Comparison of ENCODE assay signal across 14 cellular contexts in genomic region chr1:214581785-214582184, GRCh38. TPM values are rescaled to one million over a fixed set of nuclear protein-coding genes. Genes with fewer than 3 reads are reported as not detected.
A peak's percentile ranks its signal among the peaks of the same experiment; 100 is the strongest.
DNase-seq lines count a peak whose midpoint lies in the region.
"Had no signal": no experiment of that assay in that cellular context is flagged by ENCODE, and none has a peak within 500 bp of the region (broad histone marks: within the 10 kb centered on the region; RNA-seq: fewer than 3 reads in every experiment).

No MANE protein-coding gene starts in this region.

- no peaks in the 10 kb centered on the region for H3K9me3 ChIP-seq in Karpas-422 (ENCODE audit: low read length)

- no peaks in the 10 kb centered on the region for H3K9me2 ChIP-seq in Karpas-422 (replicated peaks; ENCODE audit: insufficient read depth, low read length)

- H3K27me3 ChIP-seq in Karpas-422 (ENCODE audit: low read length): no peaks in the 10 kb centered on the region
- H3K27me3 ChIP-seq: hepatocyte, neural progenitor cell had no signal

- no peak overlapping the region for H3K27ac ChIP-seq in Karpas-422 (ENCODE audit: low read length)
- H3K27ac ChIP-seq: hepatocyte, neural progenitor cell had no signal

- no peak overlapping the region for H3K9ac ChIP-seq in Karpas-422 (ENCODE audit: low read length)
- H3K9ac ChIP-seq: neural progenitor cell had no signal

- no peak overlapping the region for H3K4me3 ChIP-seq in Karpas-422 (ENCODE audit: low read length)
- H3K4me3 ChIP-seq: hepatocyte, neural progenitor cell had no signal

- H3K36me3 ChIP-seq in Karpas-422 (ENCODE audit: insufficient read depth, low read length): no peaks in the 10 kb centered on the region
- H3K36me3 ChIP-seq: neural progenitor cell had no signal

- H3K4me1 ChIP-seq in Karpas-422 (ENCODE audit: low read length): peaks cover 49% of the 10 kb centered on the region
- H3K4me1 ChIP-seq: neural progenitor cell had no signal

- DNase-seq in DMS 273 (lab: John Stamatoyannopoulos, UW; ENCODE audit: unreplicated experiment) (peak; percentile 90), Karpas-422 (no peak), astrocyte of the hippocampus (ENCODE audit: low read depth, low spot score) (peak; percentile 86), kidney tubule cell (ENCODE audit: low spot score) (peak; percentile 97), occipital lobe (lab: John Stamatoyannopoulos, UW) (no peak)
- DNase-seq in activated naive CD4-positive, alpha-beta T cell (lab: John Stamatoyannopoulos, UW): no peak
- DNase-seq in activated CD4-positive, alpha-beta T cell treated with anti-CD3 and anti-CD28 coated beads, Interleukin-2, amount 50 U/mL, for 48 hours: no peak
- DNase-seq in stimulated activated CD4-positive, alpha-beta T cell treated with anti-CD3 and anti-CD28 coated beads, Interleukin-2, amount 100 ng/mL, for 48 hours: no peak
- DNase-seq: activated CD4-positive, alpha-beta T cell treated with anti-CD3 and anti-CD28 coated beads, Interleukin-2, amount 50 U/mL, for 4 hours; caudate nucleus; NCI-H1092 treated with DMSO at 0.1 percent for 48 hours; SHP77 had no signal

- peak overlapping the region; percentile 14 for H2AFZ ChIP-seq in Karpas-422 (ENCODE audit: low read length)
- H2AFZ ChIP-seq: hepatocyte, neural progenitor cell had no signal

- no peaks in the 10 kb centered on the region for H4K20me1 ChIP-seq in Karpas-422 (ENCODE audit: insufficient read depth, low read depth, low read length)

- no peaks in the 10 kb centered on the region for H3K79me2 ChIP-seq in Karpas-422 (ENCODE audit: low read length)
- H3K79me2 ChIP-seq: hepatocyte had no signal

- peak overlapping the region; percentile 16 for H3K4me2 ChIP-seq in Karpas-422 (ENCODE audit: low read depth, low read length, poor library complexity, severe bottlenecking)
- H3K4me2 ChIP-seq: hepatocyte, neural progenitor cell had no signal

RNA-seq across cellular contexts. Expression of gene CENPF, which starts 21.2 kb away (rescaled TPM):
- 44.0 and 54.1 TPM in 2 replicates for total RNA-seq in Karpas-422 (2014; rRNA removed; shearing (Covaris generic); ENCODE audit: low replicate concordance)
- 15.6 TPM for total RNA-seq in occipital lobe

RNA-seq across cellular contexts. Expression of gene PTPN14, which starts 30.4 kb away (rescaled TPM):
- 0.40 and 0.56 TPM in 2 replicates for total RNA-seq in Karpas-422 (2014; rRNA removed; shearing (Covaris generic); ENCODE audit: low replicate concordance)
- total RNA-seq in occipital lobe: 2.7 TPM

Comparison
In these comparisons a context has a peak if more than half of its experiments do, and no peak if none do; other contexts are left out.
1. DNase-seq: peak in DMS 273 (single experiment), astrocyte of the hippocampus (single experiment) and kidney tubule cell (single experiment); none in Karpas-422 (single experiment), activated naive CD4-positive, alpha-beta T cell (0 of 4), activated CD4-positive, alpha-beta T cell treated with anti-CD3 and anti-CD28 coated beads, Interleukin-2, amount 50 U/mL, for 48 hours (0 of 2), occipital lobe (single experiment) and stimulated activated CD4-positive, alpha-beta T cell treated with anti-CD3 and anti-CD28 coated beads, Interleukin-2, amount 100 ng/mL, for 48 hours (0 of 2).